ENCODE assay signal across 8 cellular contexts in genomic region chrX:65528705-65529340, GRCh38. TPM values are rescaled to one million over a fixed set of nuclear protein-coding genes. Genes with fewer than 3 reads are reported as not detected.
A peak's percentile ranks its signal among the peaks of the same experiment; 100 is the strongest.
DNase-seq lines count a peak whose midpoint lies in the region; ATAC-seq, FAIRE-seq and TF ChIP-seq lines count a peak whose summit lies in the region.

No MANE protein-coding gene starts in this region.

- H3K4me1 ChIP-seq in pancreas, result peaks cover 0 to 6% (median 0%) of the 10 kb centered on the region in 3 donors

- 38 to 44% methylated on average over 9 of the region's 9 CpGs for WGBS in pancreas, 2 donors

- no peak overlapping the region for H3K4me3 ChIP-seq in fibroblast of mammary gland (ENCODE audit: control insufficient read depth, low read depth, low read length)
- no peak overlapping the region for H3K4me3 ChIP-seq in pancreas

- TF ChIP-seq CTCF in fibroblast of mammary gland (conservative IDR thresholded peaks at IDR 0.05; ENCODE audit: control insufficient read depth, insufficient read depth, low read depth, low read length) (peak; percentile 98), pancreas (IDR thresholded peaks at IDR 0.05) (peak; percentile 94 to 99 (median 96))

- peak; percentile 24 for DNase-seq in EL
- peak; percentile 36 for DNase-seq in NCI-H460 (ENCODE audit: extremely low read depth, low read depth)
- DNase-seq in activated CD8-positive, alpha-beta memory T cell treated with anti-CD3 and anti-CD28 coated beads, Interleukin-2, amount 50 U/mL, for 48 hours, result peak; percentile 80
- DNase-seq in fibroblast of mammary gland (ENCODE audit: low read depth), result peak; percentile 30
- DNase-seq in pancreas, result peak in 4 of 6 donors; percentile 51 to 84 (median 62)

- peaks cover 0 to 11% (median 3%) of the 10 kb centered on the region in 3 donors for H3K36me3 ChIP-seq in pancreas

- H3K27me3 ChIP-seq in pancreas, result no peaks in the 10 kb centered on the region

- ATAC-seq in GM21825 (IDR thresholded peaks at IDR 0.05; ENCODE audit: unreplicated experiment), result peak; percentile 67
- peak; percentile 46 to 88 (median 76) for ATAC-seq in pancreas
- no peak for ATAC-seq in GM21737 (IDR thresholded peaks at IDR 0.05; ENCODE audit: unreplicated experiment)
- ATAC-seq in GM19035 (IDR thresholded peaks at IDR 0.05; ENCODE audit: unreplicated experiment), result no peak

- intact Hi-C loops in pancreas (cut with DNase I), result no loop called here

- no peak overlapping the region for H3K27ac ChIP-seq in pancreas

- no peak for FAIRE-seq in pancreas (lab: Jason Lieb, UNC)

- no peaks in the 10 kb centered on the region for H3K9me3 ChIP-seq in pancreas

RNA-seq across cellular contexts. Expression of gene LAS1L, which starts 5.8 kb away (rescaled TPM):
- 45.4 and 48.7 TPM in 2 replicates for total RNA-seq in NCI-H460 (2014; rRNA removed; shearing (Covaris generic))
- 53.6 and 63.4 TPM in 2 replicates for polyA plus RNA-seq in NCI-H460 (2014; cell fraction: nucleus; rRNA removed)
- 10 to 100 TPM; 10.5 to 15.1 (median 13.9) TPM for total RNA-seq in pancreas
- polyA plus RNA-seq in pancreas, result 10 to 100 TPM; 17.7 to 26.9 TPM

Comparison
In these comparisons a context has a peak if more than half of its experiments do, and no peak if none do; other contexts are left out.
1. DNase-seq: peak in every context shown above with its lines; median percentile 80 in activated CD8-positive, alpha-beta memory T cell treated with anti-CD3 and anti-CD28 coated beads, Interleukin-2, amount 50 U/mL, for 48 hours; 62 in pancreas; 36 in NCI-H460; 30 in fibroblast of mammary gland; 24 in EL.
2. ATAC-seq: peak in GM21825 (single experiment) and pancreas (4 of 4); none in GM21737 (single experiment) and GM19035 (single experiment).